In genomic region chr4:110860901-110861300, GRCh38 we compare ENCODE assay signal across 4 cellular contexts.
"Had no signal": no experiment of that assay in that cellular context is flagged by ENCODE, and none has a peak within 500 bp of the region (broad histone marks: within the 10 kb centered on the region; RNA-seq: fewer than 3 reads in every experiment).

No MANE protein-coding gene starts in this region.

- DNase-seq: H9, HCEC 1CT, IMR-90 had no signal

- H3K4me3 Mint-ChIP-seq: GM23338, H9 had no signal

- H3K9me3 Mint-ChIP-seq: GM23338, H9 had no signal

- H3K27ac Mint-ChIP-seq: GM23338, H9 had no signal

- H3K4me1 Mint-ChIP-seq: GM23338 had no signal

- ATAC-seq: GM23338 had no signal

- H3K4me3 ChIP-seq: GM23338 had no signal
